Comparison of ENCODE assay signal across 10 cellular contexts in genomic region chr1:2236695-2237677, GRCh38. TPM values are rescaled to one million over a fixed set of nuclear protein-coding genes. Genes with fewer than 3 reads are reported as not detected.
DNase-seq lines count a peak whose midpoint lies in the region; ATAC-seq, FAIRE-seq and TF ChIP-seq lines count a peak whose summit lies in the region.
"Had no signal": no experiment of that assay in that cellular context is flagged by ENCODE, and none has a peak within 500 bp of the region (broad histone marks: within the 10 kb centered on the region; RNA-seq: fewer than 3 reads in every experiment).

No MANE protein-coding gene starts in this region.

- intact Hi-C loops in lower lobe of right lung (cut with DNase I): no loop called here

- no peak for TF ChIP-seq EP300 in tibial nerve (IDR thresholded peaks at IDR 0.05)

- TF ChIP-seq CTCF in lower lobe of right lung (IDR thresholded peaks at IDR 0.05): no peak
- no peak for TF ChIP-seq CTCF in tibial nerve (IDR thresholded peaks at IDR 0.05)

- no peak for FAIRE-seq in GM19239 (lab: Jason Lieb, UNC)
- FAIRE-seq: GM18507 had no signal

- peak; percentile 51 for DNase-seq in activated naive CD4-positive, alpha-beta T cell treated with Interleukin-2 at 50 U/mL for 16 hours
- no peak for DNase-seq in activated naive CD4-positive, alpha-beta T cell treated with anti-CD3 and anti-CD28 coated beads, Interleukin-2, amount 50 U/mL, for 16 hours
- DNase-seq in activated effector memory CD4-positive, alpha-beta T cell treated with Interleukin-2 at 50 U/mL for 16 hours: peak; percentile 47
- DNase-seq in lower lobe of right lung: no peak
- DNase-seq in tibial nerve (ENCODE audit: low spot score in 2 of 2): no peak
- no peak for DNase-seq in left lobe of liver (ENCODE audit: low spot score)
- no peak for DNase-seq in SHP77 (lab: John Stamatoyannopoulos, UW)
- no peak for DNase-seq in GM19239 (ENCODE audit: insufficient read length, low spot score)

- WGBS in tibial nerve, 2 donors: 64 to 69% methylated on average over 27 to 28 of the region's 28 CpGs

- H3K27ac ChIP-seq in lower lobe of right lung (peak overlapping the region; percentile 89), tibial nerve (peak overlapping the region in 3 of 4 donors; percentile 24 to 92 (median 81))

- H3K9me3 ChIP-seq in lower lobe of right lung (no peaks in the 10 kb centered on the region), tibial nerve (no peaks in the 10 kb centered on the region)

- H3K27me3 ChIP-seq in lower lobe of right lung (ENCODE audit: low read depth) (no peaks in the 10 kb centered on the region), tibial nerve (no peaks in the 10 kb centered on the region)

- peaks cover 10% of the 10 kb centered on the region for H3K36me3 ChIP-seq in lower lobe of right lung
- peaks cover 0 to 5% (median 0%) of the 10 kb centered on the region in 3 donors for H3K36me3 ChIP-seq in tibial nerve

- peaks cover 100% of the 10 kb centered on the region for H3K4me1 ChIP-seq in lower lobe of right lung
- peaks cover 3 to 100% (median 94%) of the 10 kb centered on the region in 4 donors for H3K4me1 ChIP-seq in tibial nerve

- ATAC-seq in lower lobe of right lung: no peak
- ATAC-seq in left lobe of liver: no peak
- ATAC-seq: esophagus mucosa had no signal

- H3K4me3 ChIP-seq in lower lobe of right lung: no peak overlapping the region
- H3K4me3 ChIP-seq in tibial nerve: peak overlapping the region in 1 of 4 donors; percentile 0

- no peak for TF ChIP-seq POLR2A in tibial nerve (IDR thresholded peaks at IDR 0.05)

RNA-seq across cellular contexts. Expression of gene SKI, which starts 8.9 kb away (rescaled TPM):
- total RNA-seq in lower lobe of right lung (90.0 TPM), tibial nerve (100 to 1,000 TPM in 1 of 4 donors, 10 to 100 TPM in 3; 62.8 to 100 (median 72.2) TPM), left lobe of liver (38.8 TPM)

RNA-seq across cellular contexts. Expression of gene FAAP20, which starts 42.4 kb away (rescaled TPM):
- total RNA-seq in lower lobe of right lung: 50.9 TPM
- 10 to 100 TPM; 32.8 to 60.9 (median 47.3) TPM for total RNA-seq in tibial nerve
- 24.8 TPM for total RNA-seq in left lobe of liver

Comparison
In these comparisons a context has a peak if more than half of its experiments do, and no peak if none do; other contexts are left out.
1. DNase-seq: peak in activated naive CD4-positive, alpha-beta T cell treated with Interleukin-2 at 50 U/mL for 16 hours (single experiment) and activated effector memory CD4-positive, alpha-beta T cell treated with Interleukin-2 at 50 U/mL for 16 hours (single experiment); none in activated naive CD4-positive, alpha-beta T cell treated with anti-CD3 and anti-CD28 coated beads, Interleukin-2, amount 50 U/mL, for 16 hours (single experiment), lower lobe of right lung (single experiment), tibial nerve (0 of 2), left lobe of liver (single experiment), SHP77 (0 of 2) and GM19239 (single experiment).